Comparison of ENCODE assay signal across 7 cellular contexts in the genomic region with DNA sequence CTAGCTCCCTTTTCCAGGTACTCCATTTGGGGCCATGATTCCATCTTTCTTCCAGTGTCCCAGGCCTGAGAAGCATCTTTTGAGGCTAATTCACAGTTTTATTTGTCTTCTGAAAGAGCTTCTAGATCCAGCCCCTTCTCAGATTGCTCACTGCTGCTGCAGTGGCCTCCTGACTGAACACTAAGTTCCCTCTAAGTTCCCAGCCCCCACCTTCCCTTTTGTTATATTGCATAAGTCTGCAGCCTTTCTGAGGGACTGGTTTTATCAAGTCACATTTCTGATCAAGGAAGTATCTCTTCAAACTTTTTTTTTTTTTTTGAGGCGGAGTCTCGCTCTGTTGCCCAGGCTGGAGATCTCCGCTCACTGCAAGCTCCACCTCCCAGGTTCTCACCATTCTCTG. TPM values are rescaled to one million over a fixed set of nuclear protein-coding genes. Genes with fewer than 3 reads are reported as not detected.
A peak's percentile ranks its signal among the peaks of the same experiment; 100 is the strongest.
DNase-seq lines count a peak whose midpoint lies in the region; ATAC-seq and TF ChIP-seq lines count a peak whose summit lies in the region.

No MANE protein-coding gene starts in this region.

- H3K36me3 ChIP-seq in lung (ENCODE audit: control insufficient read depth in 2 of 2, insufficient read depth in 2 of 2, low read length in 2 of 2) (peaks cover 14 to 17% of the 10 kb centered on the region in 2 donors), testis (ENCODE audit: low read depth, missing control alignments) (no peaks in the 10 kb centered on the region), Karpas-422 (ENCODE audit: insufficient read depth, low read length) (peaks cover 54% of the 10 kb centered on the region)

- H3K4me3 ChIP-seq in NB4 (ENCODE audit: low read depth, low read length) (no peak overlapping the region), choroid plexus epithelial cell (ENCODE audit: low read depth, low read length) (no peak overlapping the region), lung (no peak overlapping the region), testis (no peak overlapping the region), Karpas-422 (ENCODE audit: low read length) (no peak overlapping the region)

- 16 to 82% methylated on average over 3 of the region's 3 CpGs for WGBS in lung, 2 donors
- WGBS in testis, 2 donors: 69 to 74% methylated on average over 3 of the region's 3 CpGs

- peak; percentile 69 for ATAC-seq in lung (ENCODE audit: insufficient read depth, low FRiP score)

- H3K27me3 ChIP-seq in lung (ENCODE audit: control insufficient read depth, insufficient read depth) (no peaks in the 10 kb centered on the region), testis (no peaks in the 10 kb centered on the region), Karpas-422 (ENCODE audit: low read length) (no peaks in the 10 kb centered on the region)

- intact Hi-C loops in testis (cut with DNase I; ENCODE audit: low total_unique reads): no loop called here

- H3K9me2 ChIP-seq in Karpas-422 (replicated peaks; ENCODE audit: insufficient read depth, low read length): no peaks in the 10 kb centered on the region

- no peak overlapping the region for H3K4me2 ChIP-seq in Karpas-422 (ENCODE audit: low read depth, low read length, poor library complexity, severe bottlenecking)

- peak; percentile 90 for DNase-seq in NB4 (ENCODE audit: low read depth)
- peak; percentile 87 for DNase-seq in choroid plexus epithelial cell (ENCODE audit: low read depth)
- peak; percentile 45 for DNase-seq in lung (ENCODE audit: low spot score)
- DNase-seq in testis: peak; percentile 79
- DNase-seq in ecto neural progenitor cell (ENCODE audit: low spot score): no peak
- DNase-seq in putamen (ENCODE audit: low spot score): no peak
- no peak for DNase-seq in Karpas-422

- H3K79me2 ChIP-seq in Karpas-422 (ENCODE audit: low read length): peaks cover 94% of the 10 kb centered on the region

- TF ChIP-seq POLR2A in NB4 (IDR thresholded peaks at IDR 0.05; ENCODE audit: extremely low read depth, insufficient read length): no peak
- TF ChIP-seq POLR2A in testis (IDR thresholded peaks at IDR 0.05): no peak

- TF ChIP-seq CTCF in NB4 (IDR thresholded peaks at IDR 0.05; ENCODE audit: low read depth, low read length): no peak
- TF ChIP-seq CTCF in choroid plexus epithelial cell (conservative IDR thresholded peaks at IDR 0.05; ENCODE audit: low read depth, low read length): no peak
- no peak for TF ChIP-seq CTCF in lung (IDR thresholded peaks at IDR 0.05; ENCODE audit: control extremely low read depth, extremely low read depth)
- TF ChIP-seq CTCF in testis (IDR thresholded peaks at IDR 0.05): no peak

- peaks cover 41% of the 10 kb centered on the region for H4K20me1 ChIP-seq in Karpas-422 (ENCODE audit: insufficient read depth, low read depth, low read length)

- no peak overlapping the region for H2AFZ ChIP-seq in Karpas-422 (ENCODE audit: low read length)

- H3K9me3 ChIP-seq in lung (ENCODE audit: control insufficient read depth in 2 of 2, insufficient read depth in 1 of 2, low read length in 1 of 2) (no peaks in the 10 kb centered on the region), testis (no peaks in the 10 kb centered on the region), Karpas-422 (ENCODE audit: low read length) (no peaks in the 10 kb centered on the region)

- H3K27ac ChIP-seq in lung (ENCODE audit: low read depth in 1 of 2, low read length in 1 of 2) (no peak overlapping the region), testis (peak overlapping the region; percentile 44 to 52), Karpas-422 (ENCODE audit: low read length) (no peak overlapping the region)

- H3K9ac ChIP-seq in Karpas-422 (ENCODE audit: low read length): no peak overlapping the region

- H3K4me1 ChIP-seq in lung (ENCODE audit: control insufficient read depth in 2 of 2, insufficient read depth in 2 of 2, low read length in 2 of 2) (peaks cover 3 to 7% of the 10 kb centered on the region in 2 donors), testis (peaks cover 30% of the 10 kb centered on the region), Karpas-422 (ENCODE audit: low read length) (peaks cover 20% of the 10 kb centered on the region)

RNA-seq across cellular contexts. Expression of gene MAPRE1, which starts 10.7 kb away (rescaled TPM):
- total RNA-seq in lung (10 to 100 TPM; 78.5 to 90.6 TPM), testis (100 to 1,000 TPM; 127 to 134 TPM)
- polyA plus RNA-seq in lung (10 to 100 TPM; 26.7 to 77.3 TPM), testis (ENCODE audit: insufficient read depth, low read depth, low replicate concordance) (114 TPM)
- 57.3 and 94.8 TPM in 2 replicates for total RNA-seq in Karpas-422 (2014; rRNA removed; shearing (Covaris generic); ENCODE audit: low replicate concordance)

RNA-seq across cellular contexts. Expression of gene EFCAB8, which starts 28.3 kb away (rescaled TPM):
- total RNA-seq in lung (under 1 TPM; 0.57 to 0.83 TPM), testis (1 to 10 TPM; 4.9 to 9.5 TPM)
- polyA plus RNA-seq in lung (under 1 TPM; 0.08 to 0.35 TPM), testis (ENCODE audit: insufficient read depth, low read depth, low replicate concordance) (6.3 TPM)
- total RNA-seq in Karpas-422 (2014; rRNA removed; shearing (Covaris generic); ENCODE audit: low replicate concordance): 0.25 and 1.2 TPM in 2 replicates

Comparison
In these comparisons a context has a peak if more than half of its experiments do, and no peak if none do; other contexts are left out.
1. DNase-seq: peak in NB4 (single experiment), choroid plexus epithelial cell (single experiment), lung (single experiment) and testis (single experiment); none in ecto neural progenitor cell (single experiment), putamen (single experiment) and Karpas-422 (single experiment).
2. H3K27ac ChIP-seq: peak in testis (2 of 2); none in lung (0 of 2) and Karpas-422 (single experiment).